ENCODE assay signal across 9 cellular contexts in genomic region chr6:135233676-135234491, GRCh38. TPM values are rescaled to one million over a fixed set of nuclear protein-coding genes. Genes with fewer than 3 reads are reported as not detected.
DNase-seq lines count a peak whose midpoint lies in the region; ATAC-seq and TF ChIP-seq lines count a peak whose summit lies in the region.
"Had no signal": no experiment of that assay in that cellular context is flagged by ENCODE, and none has a peak within 500 bp of the region (broad histone marks: within the 10 kb centered on the region; RNA-seq: fewer than 3 reads in every experiment).

No MANE protein-coding gene starts in this region.

- no peak overlapping the region for H2BK5ac ChIP-seq in trophoblast cell (ENCODE audit: low read depth, low read length, poor library complexity)

- ATAC-seq in GM18508 (IDR thresholded peaks at IDR 0.05; ENCODE audit: insufficient read depth, unreplicated experiment) = peak; percentile 46
- peak; percentile 66 for ATAC-seq in GM21515 (IDR thresholded peaks at IDR 0.05; ENCODE audit: unreplicated experiment)
- ATAC-seq in HG03575 (IDR thresholded peaks at IDR 0.05; ENCODE audit: extremely low read depth, insufficient number of reproducible peaks, low FRiP score, unreplicated experiment) = peak; percentile 49

- H3K4ac ChIP-seq in trophoblast cell (ENCODE audit: low read depth, low read length) = no peak overlapping the region

- no peak overlapping the region for H2BK120ac ChIP-seq in trophoblast cell (ENCODE audit: insufficient read depth, low read length, poor library complexity)

- H2BK12ac ChIP-seq in trophoblast cell (ENCODE audit: low read length) = no peak overlapping the region

- H3K9me2 ChIP-seq in hepatocyte (replicated peaks; ENCODE audit: insufficient read depth) = no peaks in the 10 kb centered on the region

- peak overlapping the region; percentile 39 for H3K27ac ChIP-seq in WERI-Rb-1
- H3K27ac ChIP-seq in trophoblast cell (ENCODE audit: low read depth, low read length) = no peak overlapping the region
- H3K27ac ChIP-seq in hepatocyte = no peak overlapping the region
- H3K27ac ChIP-seq: dorsolateral prefrontal cortex had no signal

- H4K8ac ChIP-seq in trophoblast cell (ENCODE audit: low read depth, low read length) = no peak overlapping the region

- no CpG with 5 or more reads among the region's 5 CpGs for WGBS in trophoblast cell (ENCODE audit: extremely low coverage, insufficient coverage, insufficient read length)
- WGBS in hepatocyte (ENCODE audit: low lambda C conversion rate, missing lambda C conversion rate) = 80% methylated on average over 5 of the region's 5 CpGs

- H3K36me3 ChIP-seq in WERI-Rb-1 = no peaks in the 10 kb centered on the region
- H3K36me3 ChIP-seq in trophoblast cell (ENCODE audit: control insufficient read depth in 1 of 2, insufficient read depth in 2 of 2, low read length in 2 of 2) = no peaks in the 10 kb centered on the region
- no peaks in the 10 kb centered on the region for H3K36me3 ChIP-seq in hepatocyte (replicated peaks; ENCODE audit: insufficient read depth, low read depth)

- TF ChIP-seq CTCF in WERI-Rb-1 (IDR thresholded peaks at IDR 0.05; ENCODE audit: low read depth, low read length) (no peak), hepatocyte (IDR thresholded peaks at IDR 0.05; ENCODE audit: poor library complexity) (no peak)

- no peaks in the 10 kb centered on the region for H3K9me3 ChIP-seq in WERI-Rb-1 (ENCODE audit: severe bottlenecking)
- no peaks in the 10 kb centered on the region for H3K9me3 ChIP-seq in trophoblast cell (ENCODE audit: insufficient read depth, low read depth, low read length)
- no peaks in the 10 kb centered on the region for H3K9me3 ChIP-seq in hepatocyte (ENCODE audit: low read depth)

- no peak overlapping the region for H2AK5ac ChIP-seq in trophoblast cell (ENCODE audit: low read length)

- no peak overlapping the region for H4K12ac ChIP-seq in trophoblast cell (ENCODE audit: low read depth, low read length)

- H3K4me3 ChIP-seq in WERI-Rb-1 (ENCODE audit: low read depth, low read length) (no peak overlapping the region), trophoblast cell (ENCODE audit: low read depth, low read length) (no peak overlapping the region), hepatocyte (no peak overlapping the region)
- H3K4me3 ChIP-seq: dorsolateral prefrontal cortex had no signal

- H3K4me2 ChIP-seq in trophoblast cell (ENCODE audit: low read length) (no peak overlapping the region), hepatocyte (no peak overlapping the region)

- H2AFZ ChIP-seq in trophoblast cell (ENCODE audit: insufficient read depth, low read length, poor library complexity) (no peak overlapping the region), hepatocyte (no peak overlapping the region)

- H3K79me2 ChIP-seq in trophoblast cell (ENCODE audit: control insufficient read depth, insufficient read depth, low read length, poor library complexity) (no peaks in the 10 kb centered on the region), hepatocyte (no peaks in the 10 kb centered on the region)

- H3K4me1 ChIP-seq in trophoblast cell (ENCODE audit: control insufficient read depth in 1 of 2, insufficient read depth in 2 of 2, low read length in 2 of 2) = no peaks in the 10 kb centered on the region
- H3K4me1 ChIP-seq in hepatocyte (ENCODE audit: insufficient read depth) = no peaks in the 10 kb centered on the region

- no peak overlapping the region for H3K14ac ChIP-seq in trophoblast cell (ENCODE audit: low read length)

- H3K27me3 ChIP-seq in WERI-Rb-1 (ENCODE audit: insufficient read depth, low read depth, severe bottlenecking) (no peaks in the 10 kb centered on the region), trophoblast cell (ENCODE audit: insufficient read depth, low read length) (no peaks in the 10 kb centered on the region), hepatocyte (peaks cover 5% of the 10 kb centered on the region)

- H4K91ac ChIP-seq in trophoblast cell (ENCODE audit: low read depth, low read length) = no peak overlapping the region

- H3K79me1 ChIP-seq in trophoblast cell (ENCODE audit: low read length) = no peaks in the 10 kb centered on the region

- H4K20me1 ChIP-seq in hepatocyte (ENCODE audit: insufficient read depth, poor library complexity, severe bottlenecking) = no peaks in the 10 kb centered on the region

- no peak overlapping the region for H3K18ac ChIP-seq in trophoblast cell (ENCODE audit: low read length)

- DNase-seq in WERI-Rb-1 (peak; percentile 76), mucosa of gallbladder (ENCODE audit: low spot score) (no peak), COLO829 (ENCODE audit: low spot score) (no peak), trophoblast cell (no peak), hepatocyte (ENCODE audit: low spot score) (no peak)
- DNase-seq: dorsolateral prefrontal cortex had no signal

- H3K23ac ChIP-seq in trophoblast cell (ENCODE audit: low read length) = no peak overlapping the region

- no peak overlapping the region for H3K9ac ChIP-seq in trophoblast cell (ENCODE audit: low read length)

RNA-seq across cellular contexts. Expression of gene MYB, which starts 52.8 kb away (rescaled TPM):
- 2.0 TPM for total RNA-seq in mucosa of gallbladder
- polyA plus RNA-seq in trophoblast cell (2013) = 0.21 and 0.24 TPM in 2 replicates
- 0.17 and 0.48 TPM in 2 replicates for total RNA-seq in hepatocyte
- polyA plus RNA-seq in hepatocyte = 0.36 and 0.56 TPM in 2 replicates
